36 cellular contexts compared by ENCODE assay signal in the genomic region with DNA sequence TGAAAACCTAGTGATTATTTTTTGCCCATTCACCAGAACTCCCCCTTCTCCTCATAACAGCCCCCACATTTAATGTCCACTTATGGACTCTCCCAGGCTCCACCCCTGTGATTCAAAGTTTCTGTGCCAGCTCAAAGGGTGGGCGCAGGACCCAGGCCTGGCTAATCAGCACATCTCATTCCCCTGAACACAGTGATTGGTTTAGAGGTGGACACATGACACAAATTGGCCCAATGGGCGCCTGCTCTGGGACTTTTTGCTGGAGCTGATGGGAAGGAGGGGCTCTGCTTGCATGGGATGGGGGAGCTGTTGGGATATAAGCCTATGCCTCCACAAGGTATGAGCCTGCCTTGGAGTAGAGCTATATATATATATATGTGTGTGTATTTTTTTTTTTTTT. TPM values are rescaled to one million over a fixed set of nuclear protein-coding genes. Genes with fewer than 3 reads are reported as not detected.
"Had no signal": no experiment of that assay in that cellular context is flagged by ENCODE, and none has a peak within 500 bp of the region (broad histone marks: within the 10 kb centered on the region; RNA-seq: fewer than 3 reads in every experiment).

No MANE protein-coding gene starts in this region.

- H3K4me3 ChIP-seq: ascending aorta, cardiac muscle cell, Peyer's patch, SJSA1 had no signal

- ATAC-seq: activated CD8-positive, alpha-beta T cell treated with anti-CD3 and anti-CD28 coated beads for 36 hours; PC-3 had no signal

- H3K36me3 Mint-ChIP-seq: activated naive CD4-positive, alpha-beta T cell treated with anti-CD3 and anti-CD28 coated beads, Interleukin-2, amount 50 U/mL, for 24 hours; activated naive CD8-positive, alpha-beta T cell treated with anti-CD3 and anti-CD28 coated beads, Interleukin-2, amount 10 ng/mL, durations not matched to agents 7 days and 5 days had no signal

- DNase-seq: activated CD4-positive, alpha-beta T cell treated with anti-CD3 and anti-CD28 coated beads for 1 hour; activated CD4-positive, alpha-beta T cell treated with anti-CD3 and anti-CD28 coated beads, Interleukin-2, amount 10 ng/mL, durations not matched to agents 24 days and 14 days; activated CD4-positive, alpha-beta T cell treated with anti-CD3 and anti-CD28 coated beads, Interleukin-2, amount 50 U/mL, for 4 hours; activated CD4-positive, CD25-positive, alpha-beta regulatory T cell; activated CD8-positive, alpha-beta T cell treated with anti-CD3 and anti-CD28 coated beads for 36 hours; activated gamma-delta T cell; activated naive CD4-positive, alpha-beta T cell treated with Interleukin-2 at 50 U/mL for 16 hours; activated naive CD8-positive, alpha-beta T cell treated with anti-CD3 and anti-CD28 coated beads, Interleukin-2, amount 10 ng/mL, durations not matched to agents 7 days and 5 days; activated T-cell treated with anti-CD3 and anti-CD28 coated beads, Interleukin-2, amount 50 U/mL, for 24 hours; amygdala; NCI-H1092 treated with DMSO at 0.1 percent for 48 hours; NCI-H1417; NCI-H146; NCI-H187; NCI-H2029 treated with DMSO at 0.1 percent for 48 hours; NCI-H2107; NCI-H2171; NCI-H510A; NCI-H526; NCI-H748 treated with DMSO at 0.1 percent for 48 hours; NK-92 treated with Interleukin-12 subunit alpha and Interleukin-12 subunit beta, amount 100 ng/mL, for 24 hours; Peyer's patch; RPMI8226; SHP77 treated with DMSO at 0.1 percent for 48 hours; SW 1271; T-helper 1 cell; T-helper 2 cell; T-helper 9 cell had no signal

- H3K27ac Mint-ChIP-seq: activated CD4-positive, alpha-beta T cell treated with anti-CD3 and anti-CD28 coated beads, Interleukin-2, amount 10 ng/mL, durations not matched to agents 24 days and 14 days; activated CD8-positive, alpha-beta T cell treated with anti-CD3 and anti-CD28 coated beads for 36 hours; activated naive CD4-positive, alpha-beta T cell treated with anti-CD3 and anti-CD28 coated beads, Interleukin-2, amount 50 U/mL, for 24 hours; activated naive CD8-positive, alpha-beta T cell treated with anti-CD3 and anti-CD28 coated beads, Interleukin-2, amount 10 ng/mL, durations not matched to agents 7 days and 5 days; activated T-cell treated with anti-CD3 and anti-CD28 coated beads, Interleukin-2, amount 50 U/mL, for 24 hours; activated T-helper 2 cell treated with anti-CD3 and anti-CD28 coated beads, Interferon-gamma antibody, Interleukin-2, Interleukin-4, amounts not matched to agents 10 μg/mL and 5 μg/mL and 100 μg/mL, durations not matched to agents 14 hours and 24 hours and 36 hours had no signal

- H3K27ac ChIP-seq: ascending aorta, cardiac muscle cell, Peyer's patch, SJSA1, VCaP had no signal

- H3K9me3 Mint-ChIP-seq: activated CD4-positive, alpha-beta T cell treated with anti-CD3 and anti-CD28 coated beads, Interleukin-2, amount 10 ng/mL, durations not matched to agents 24 days and 14 days; activated naive CD4-positive, alpha-beta T cell treated with anti-CD3 and anti-CD28 coated beads, Interleukin-2, amount 50 U/mL, for 24 hours; activated naive CD8-positive, alpha-beta T cell treated with anti-CD3 and anti-CD28 coated beads, Interleukin-2, amount 10 ng/mL, durations not matched to agents 7 days and 5 days had no signal

- H3K4me1 ChIP-seq: ascending aorta, Peyer's patch, SJSA1 had no signal

- H3K4me1 Mint-ChIP-seq: central memory CD8-positive, alpha-beta T cell had no signal

- H3K27me3 Mint-ChIP-seq: activated naive CD4-positive, alpha-beta T cell treated with anti-CD3 and anti-CD28 coated beads, Interleukin-2, amount 50 U/mL, for 24 hours; activated T-cell treated with anti-CD3 and anti-CD28 coated beads, Interleukin-2, amount 50 U/mL, for 24 hours had no signal

- H3K4me3 Mint-ChIP-seq: activated CD4-positive, alpha-beta T cell treated with anti-CD3 and anti-CD28 coated beads, Interleukin-2, amount 10 ng/mL, durations not matched to agents 24 days and 14 days; activated CD8-positive, alpha-beta T cell treated with anti-CD3 and anti-CD28 coated beads for 36 hours; activated naive CD4-positive, alpha-beta T cell treated with anti-CD3 and anti-CD28 coated beads, Interleukin-2, amount 50 U/mL, for 24 hours; activated naive CD8-positive, alpha-beta T cell treated with anti-CD3 and anti-CD28 coated beads, Interleukin-2, amount 10 ng/mL, durations not matched to agents 7 days and 5 days; activated T-cell treated with anti-CD3 and anti-CD28 coated beads, Interleukin-2, amount 50 U/mL, for 24 hours; central memory CD8-positive, alpha-beta T cell had no signal

- H3K9me3 ChIP-seq: ascending aorta, SJSA1 had no signal

- H3K27me3 ChIP-seq: ascending aorta, cardiac muscle cell, Peyer's patch, SJSA1 had no signal

- H3K36me3 ChIP-seq: ascending aorta, cardiac muscle cell, Peyer's patch, SJSA1 had no signal

RNA-seq across cellular contexts. Expression of gene RGL3, which starts 28.8 kb away (rescaled TPM):
- total RNA-seq: activated CD4-positive, alpha-beta T cell treated with anti-CD3 and anti-CD28 coated beads, Interleukin-2, amount 10 ng/mL, durations not matched to agents 24 days and 14 days; activated CD8-positive, alpha-beta T cell treated with anti-CD3 and anti-CD28 coated beads for 36 hours; activated naive CD8-positive, alpha-beta T cell treated with anti-CD3 and anti-CD28 coated beads, Interleukin-2, amount 10 ng/mL, durations not matched to agents 7 days and 5 days; activated T-helper 2 cell treated with anti-CD3 and anti-CD28 coated beads, Interferon-gamma antibody, Interleukin-2, Interleukin-4, amounts not matched to agents 10 μg/mL and 5 μg/mL and 100 μg/mL, durations not matched to agents 14 hours and 24 hours and 36 hours; SJSA1 had no signal
